In genomic region chr7:11750191-11750590, GRCh38 we compare ENCODE assay signal across 19 cellular contexts.
"Had no signal": no experiment of that assay in that cellular context is flagged by ENCODE, and none has a peak within 500 bp of the region (broad histone marks: within the 10 kb centered on the region; RNA-seq: fewer than 3 reads in every experiment).

No MANE protein-coding gene starts in this region.

- FAIRE-seq: colon had no signal

- H3K27me3 ChIP-seq: adrenal gland had no signal

- H3K36me3 Mint-ChIP-seq: activated naive CD8-positive, alpha-beta T cell treated with anti-CD3 and anti-CD28 coated beads, Interleukin-2, amount 10 ng/mL, durations not matched to agents 7 days and 5 days; IgD-negative memory B cell had no signal

- H3K4me3 Mint-ChIP-seq: activated CD4-positive, alpha-beta memory T cell treated with anti-CD3 and anti-CD28 coated beads, Interleukin-2, amount 10 ng/mL, durations not matched to agents 7 days and 5 days; activated CD4-positive, alpha-beta T cell treated with anti-CD3 and anti-CD28 coated beads for 36 hours; activated naive CD8-positive, alpha-beta T cell treated with anti-CD3 and anti-CD28 coated beads, Interleukin-2, amount 10 ng/mL, durations not matched to agents 7 days and 5 days; IgD-negative memory B cell had no signal

- H3K4me3 ChIP-seq: adrenal gland had no signal

- H3K4me1 Mint-ChIP-seq: activated CD4-positive, alpha-beta memory T cell treated with anti-CD3 and anti-CD28 coated beads, Interleukin-2, amount 10 ng/mL, durations not matched to agents 7 days and 5 days; activated CD4-positive, alpha-beta T cell treated with anti-CD3 and anti-CD28 coated beads for 36 hours; activated naive CD8-positive, alpha-beta T cell treated with anti-CD3 and anti-CD28 coated beads, Interleukin-2, amount 10 ng/mL, durations not matched to agents 7 days and 5 days; IgD-negative memory B cell had no signal

- ATAC-seq: activated CD4-positive, alpha-beta T cell treated with anti-CD3 and anti-CD28 coated beads for 36 hours; PC-3 had no signal

- H3K9me3 Mint-ChIP-seq: IgD-negative memory B cell had no signal

- H3K9me3 ChIP-seq: adrenal gland had no signal

- H3K27ac ChIP-seq: adrenal gland, WERI-Rb-1 had no signal

- DNase-seq: activated CD4-positive, alpha-beta memory T cell treated with anti-CD3 and anti-CD28 coated beads, Interleukin-2, amount 10 ng/mL, durations not matched to agents 7 days and 5 days; activated CD4-positive, alpha-beta T cell treated with anti-CD3 and anti-CD28 coated beads for 36 hours; activated CD4-positive, alpha-beta T cell treated with anti-CD3 and anti-CD28 coated beads, Interleukin-2, amount 50 U/mL, for 1 hour; activated naive CD4-positive, alpha-beta T cell treated with anti-CD3 and anti-CD28 coated beads, Interleukin-2, amount 50 U/mL, for 16 hours; activated naive CD8-positive, alpha-beta T cell treated with anti-CD3 and anti-CD28 coated beads, Interleukin-2, amount 10 ng/mL, durations not matched to agents 7 days and 5 days; adrenal gland; anterior cingulate cortex; cerebellar nuclear complex; MM.1S; NCI-H1105 treated with DMSO at 0.1 percent for 48 hours; NCI-H1436 treated with DMSO at 0.1 percent for 48 hours; NCI-H187; NCI-H2081; SIG-M5; T-helper 1 cell; WERI-Rb-1 had no signal

- H3K4me1 ChIP-seq: adrenal gland had no signal

- H3K27ac Mint-ChIP-seq: activated CD4-positive, alpha-beta memory T cell treated with anti-CD3 and anti-CD28 coated beads, Interleukin-2, amount 10 ng/mL, durations not matched to agents 7 days and 5 days; activated CD4-positive, alpha-beta T cell treated with anti-CD3 and anti-CD28 coated beads for 36 hours; activated naive CD8-positive, alpha-beta T cell treated with anti-CD3 and anti-CD28 coated beads, Interleukin-2, amount 10 ng/mL, durations not matched to agents 7 days and 5 days; IgD-negative memory B cell had no signal

- H3K36me3 ChIP-seq: adrenal gland, WERI-Rb-1 had no signal
